Comparison of ENCODE assay signal across 1 cellular context in the genomic region with DNA sequence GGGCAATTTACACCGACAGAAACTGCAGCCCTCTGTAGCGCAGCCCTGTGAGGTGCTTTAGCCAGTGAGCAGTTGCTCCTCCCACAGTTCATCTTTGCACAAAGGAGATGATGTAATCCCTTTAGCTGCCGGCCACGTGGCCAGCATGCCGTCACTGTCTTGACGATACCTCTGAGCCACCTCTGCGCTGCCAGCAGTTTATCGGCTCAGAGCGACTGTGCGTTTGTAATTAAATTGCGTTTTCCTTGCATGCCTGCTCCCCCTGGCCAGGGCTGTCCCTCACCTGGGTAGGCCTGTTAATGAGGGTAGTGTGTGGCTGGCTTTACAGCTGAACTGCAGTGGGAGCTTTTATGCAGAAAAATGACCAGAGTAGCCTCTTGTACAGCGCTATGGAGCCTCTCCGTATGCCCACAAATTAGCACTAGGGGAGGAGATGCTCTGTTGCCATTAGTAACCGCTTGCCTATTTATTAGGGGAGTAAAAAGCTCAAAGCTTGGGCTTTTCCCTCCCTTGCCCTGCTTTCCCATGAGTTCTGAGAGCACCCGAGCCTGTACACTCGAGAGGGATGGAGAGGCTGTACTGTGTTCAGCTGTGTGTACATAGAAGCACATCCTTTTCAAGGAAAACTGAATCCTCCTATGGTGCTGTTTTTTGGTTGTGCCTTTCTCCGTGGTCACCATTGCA.
TF ChIP-seq lines count a peak whose summit lies in the region.

No MANE protein-coding gene starts in this region.

TF ChIP-seq in WTC11, 78 proteins besides CTCF, POLR2A, EP300 and RAD21 (continued from another document):
- TF ChIP-seq, protein P1, sequence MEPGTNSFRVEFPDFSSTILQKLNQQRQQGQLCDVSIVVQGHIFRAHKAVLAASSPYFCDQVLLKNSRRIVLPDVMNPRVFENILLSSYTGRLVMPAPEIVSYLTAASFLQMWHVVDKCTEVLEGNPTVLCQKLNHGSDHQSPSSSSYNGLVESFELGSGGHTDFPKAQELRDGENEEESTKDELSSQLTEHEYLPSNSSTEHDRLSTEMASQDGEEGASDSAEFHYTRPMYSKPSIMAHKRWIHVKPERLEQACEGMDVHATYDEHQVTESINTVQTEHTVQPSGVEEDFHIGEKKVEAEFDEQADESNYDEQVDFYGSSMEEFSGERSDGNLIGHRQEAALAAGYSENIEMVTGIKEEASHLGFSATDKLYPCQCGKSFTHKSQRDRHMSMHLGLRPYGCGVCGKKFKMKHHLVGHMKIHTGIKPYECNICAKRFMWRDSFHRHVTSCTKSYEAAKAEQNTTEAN (CRISPR knock-in tag; IDR thresholded peaks at IDR 0.05), result no peak
- TF ChIP-seq, protein P2, sequence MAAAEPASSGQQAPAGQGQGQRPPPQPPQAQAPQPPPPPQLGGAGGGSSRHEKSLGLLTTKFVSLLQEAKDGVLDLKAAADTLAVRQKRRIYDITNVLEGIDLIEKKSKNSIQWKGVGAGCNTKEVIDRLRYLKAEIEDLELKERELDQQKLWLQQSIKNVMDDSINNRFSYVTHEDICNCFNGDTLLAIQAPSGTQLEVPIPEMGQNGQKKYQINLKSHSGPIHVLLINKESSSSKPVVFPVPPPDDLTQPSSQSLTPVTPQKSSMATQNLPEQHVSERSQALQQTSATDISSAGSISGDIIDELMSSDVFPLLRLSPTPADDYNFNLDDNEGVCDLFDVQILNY (CRISPR knock-in tag; IDR thresholded peaks at IDR 0.05), result peak; percentile 51; the same call in 1 of the 2 replicates
- TF ChIP-seq, protein P3, sequence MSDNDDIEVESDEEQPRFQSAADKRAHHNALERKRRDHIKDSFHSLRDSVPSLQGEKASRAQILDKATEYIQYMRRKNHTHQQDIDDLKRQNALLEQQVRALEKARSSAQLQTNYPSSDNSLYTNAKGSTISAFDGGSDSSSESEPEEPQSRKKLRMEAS (CRISPR knock-in tag; IDR thresholded peaks at IDR 0.05), result peak; percentile 99
- TF ChIP-seq EMX1 (CRISPR knock-in tag; IDR thresholded peaks at IDR 0.05), result no peak
TF ChIP-seq in WTC11: peak in this region for 18.
